ENCODE assay signal across 9 cellular contexts in the genomic region with DNA sequence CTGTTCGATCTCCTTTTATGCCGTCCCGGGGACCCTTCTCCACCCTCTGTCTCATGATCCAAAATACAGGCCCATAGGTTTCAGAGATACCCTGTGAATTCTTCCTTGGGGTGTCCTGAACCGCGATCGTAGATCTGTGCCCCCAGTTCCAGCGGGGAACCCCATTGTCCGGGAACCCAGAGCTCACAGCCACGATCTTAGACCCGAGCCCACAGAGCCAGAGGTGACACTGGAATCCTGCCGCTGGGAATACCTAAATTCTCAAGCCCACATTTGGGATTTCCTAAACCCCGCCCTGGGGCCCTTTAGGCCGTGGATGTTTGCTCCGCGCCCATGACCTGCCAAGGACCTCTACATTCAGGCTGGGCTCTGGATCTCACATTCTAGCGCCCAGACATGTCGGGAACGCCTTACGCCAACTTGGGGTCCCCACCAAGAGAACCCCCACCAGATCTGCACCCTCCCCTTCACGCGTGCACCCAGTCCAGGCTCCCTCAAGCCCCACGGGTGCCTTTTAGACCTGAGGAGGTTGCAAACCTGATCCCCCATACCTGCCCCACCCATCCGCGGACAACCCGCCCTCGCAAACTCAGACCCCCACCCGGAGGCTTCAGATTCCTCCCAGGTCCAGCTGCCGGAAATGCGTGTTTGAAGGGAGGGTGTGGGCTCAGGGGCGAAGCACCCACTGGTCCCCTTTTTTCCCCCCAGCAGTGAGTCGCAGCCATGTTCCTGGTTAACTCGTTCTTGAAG. TPM values are rescaled to one million over a fixed set of nuclear protein-coding genes. Genes with fewer than 3 reads are reported as not detected.
DNase-seq lines count a peak whose midpoint lies in the region; ATAC-seq, FAIRE-seq and TF ChIP-seq lines count a peak whose summit lies in the region.
"Had no signal": no experiment of that assay in that cellular context is flagged by ENCODE, and none has a peak within 500 bp of the region (broad histone marks: within the 10 kb centered on the region; RNA-seq: fewer than 3 reads in every experiment).

No MANE protein-coding gene starts in this region.

- peaks cover 18 to 34% of the 10 kb centered on the region in 2 donors for H3K36me3 Mint-ChIP-seq in CD4-positive, alpha-beta memory T cell
- peaks cover 31% of the 10 kb centered on the region for H3K36me3 Mint-ChIP-seq in central memory CD8-positive, alpha-beta T cell (ENCODE audit: insufficient read depth)

- peak; percentile 21 for ATAC-seq in GM19395 (IDR thresholded peaks at IDR 0.05; ENCODE audit: unreplicated experiment)
- peak; percentile 27 for ATAC-seq in central memory CD8-positive, alpha-beta T cell (replicated peaks; ENCODE audit: extremely low read depth, poor library complexity, severe bottlenecking)

- H3K36me3 ChIP-seq in CD4-positive, alpha-beta memory T cell (ENCODE audit: insufficient read depth, low read length), result peaks cover 24% of the 10 kb centered on the region
- H3K36me3 ChIP-seq in kidney (ENCODE audit: control insufficient read depth in 1 of 2, insufficient read depth in 2 of 2, low read length in 2 of 2), result peaks cover 13 to 18% of the 10 kb centered on the region in 2 donors

- H3K9ac ChIP-seq in kidney (ENCODE audit: low read length in 2 of 2), result peak overlapping the region; percentile 87 to 100

- H3K4me3 Mint-ChIP-seq in CD4-positive, alpha-beta memory T cell, result peak overlapping the region; percentile 92 to 97 (median 96)
- H3K4me3 Mint-ChIP-seq in central memory CD8-positive, alpha-beta T cell, result peak overlapping the region; percentile 96

- intact Hi-C loops in CD4-positive, alpha-beta memory T cell (cut with micrococcal nuclease), result loop anchor here (1.0 kb wide), 3 partner anchors 13 to 86 kb away; partner anchors contain the start of genes THAP8, WDR62 and ZNF565
- intact Hi-C loops in kidney (cut with DNase I), result no loop called here
- intact Hi-C loops in posterior vena cava (cut with DNase I), result no loop called here

- peaks cover 0 to 3% (median 0%) of the 10 kb centered on the region in 8 donors for H3K9me3 Mint-ChIP-seq in CD4-positive, alpha-beta memory T cell
- H3K9me3 Mint-ChIP-seq in central memory CD8-positive, alpha-beta T cell, result no peaks in the 10 kb centered on the region

- no peak for TF ChIP-seq CTCF in kidney (IDR thresholded peaks at IDR 0.05; ENCODE audit: borderline replicate concordance, extremely low read depth, insufficient read depth)

- CTCF ChIA-PET in CD4-positive, alpha-beta memory T cell (lab: Charles Lee; ENCODE audit: partially characterized antibody), result interaction anchor here (0.5 to 6.1 kb wide), 2 partner anchors 12 to 22 kb away, joined by 3 to 50 read pairs; no protein-coding TSS in a partner anchor

- H3K4me1 ChIP-seq in CD4-positive, alpha-beta memory T cell (ENCODE audit: insufficient read depth, low read length), result peaks cover 15% of the 10 kb centered on the region
- peaks cover 7 to 8% of the 10 kb centered on the region in 2 donors for H3K4me1 ChIP-seq in kidney (ENCODE audit: control insufficient read depth in 1 of 2, insufficient read depth in 1 of 2, low read depth in 1 of 2, low read length in 2 of 2)

- DNase-seq in CD4-positive, alpha-beta memory T cell, result peak in 3 of 5 donors; percentile 37 to 46 (median 39)
- DNase-seq in NCI-H1092 (lab: John Stamatoyannopoulos, UW) (peak; percentile 24), T1000 (lab: John Stamatoyannopoulos, UW) (peak; percentile 56), kidney (peak; percentile 86), posterior vena cava (ENCODE audit: low spot score) (no peak)
- peak; percentile 21 to 24 for DNase-seq in central memory CD8-positive, alpha-beta T cell (ENCODE audit: low spot score in 2 of 2)
- peak; percentile 29 to 34 for DNase-seq in stimulated activated CD4-positive, alpha-beta T cell treated with anti-CD3 and anti-CD28 coated beads, Interleukin-2, amount 100 ng/mL, for 48 hours

- H3K27ac Mint-ChIP-seq in CD4-positive, alpha-beta memory T cell, result peak overlapping the region; percentile 70 to 97 (median 95)
- H3K27ac Mint-ChIP-seq in central memory CD8-positive, alpha-beta T cell (ENCODE audit: low read depth), result peak overlapping the region; percentile 87

- H3K27me3 Mint-ChIP-seq in CD4-positive, alpha-beta memory T cell, result no peaks in the 10 kb centered on the region
- no peaks in the 10 kb centered on the region for H3K27me3 Mint-ChIP-seq in central memory CD8-positive, alpha-beta T cell

- peaks cover 12 to 31% (median 23%) of the 10 kb centered on the region in 4 donors for H3K4me1 Mint-ChIP-seq in CD4-positive, alpha-beta memory T cell
- peaks cover 29% of the 10 kb centered on the region for H3K4me1 Mint-ChIP-seq in central memory CD8-positive, alpha-beta T cell

- H3K9me3 ChIP-seq in CD4-positive, alpha-beta memory T cell (ENCODE audit: control insufficient read depth in 1 of 2, low read length in 2 of 2), result no peaks in the 10 kb centered on the region
- H3K9me3 ChIP-seq in kidney (ENCODE audit: control insufficient read depth in 1 of 2, low read length in 2 of 2), result no peaks in the 10 kb centered on the region

- no peak for FAIRE-seq in kidney (lab: Jason Lieb, UNC)

- POLR2A ChIA-PET in CD4-positive, alpha-beta memory T cell (lab: Charles Lee; ENCODE audit: partially characterized antibody), result interaction anchor here (1.0 to 5.7 kb wide), 10 partner anchors 9 to 187 kb away, joined by 3 to 61 read pairs (median 8); partner anchors contain the start of genes POLR2I, TBCB, THAP8 and ZNF146

- peak overlapping the region; percentile 88 for H3K27ac ChIP-seq in CD4-positive, alpha-beta memory T cell (ENCODE audit: low read depth, low read length)
- peak overlapping the region; percentile 99 to 100 for H3K27ac ChIP-seq in kidney (ENCODE audit: low read depth in 2 of 2, low read length in 2 of 2)

- no peaks in the 10 kb centered on the region for H3K27me3 ChIP-seq in CD4-positive, alpha-beta memory T cell (ENCODE audit: insufficient read depth, low read length)

- H3K4me3 ChIP-seq in CD4-positive, alpha-beta memory T cell (ENCODE audit: low read length in 2 of 2), result peak overlapping the region; percentile 74 to 84
- H3K4me3 ChIP-seq in kidney (ENCODE audit: low read length in 2 of 2), result peak overlapping the region; percentile 81 to 100

RNA-seq across cellular contexts. Expression of gene CAPNS1, which starts 0.6 kb away (rescaled TPM):
- total RNA-seq in CD4-positive, alpha-beta memory T cell, result 100 to 1,000 TPM; 255 to 259 TPM
- 100 to 1,000 TPM; 123 to 184 TPM for polyA plus RNA-seq in CD4-positive, alpha-beta memory T cell
- total RNA-seq in kidney (861 TPM), posterior vena cava (100 to 1,000 TPM; 586 to 597 TPM)
- 1,098 TPM for polyA plus RNA-seq in kidney (ENCODE audit: insufficient read depth, low read depth, low replicate concordance)

RNA-seq across cellular contexts. Expression of gene COX7A1, which starts 11.8 kb away (rescaled TPM):
- not detected for total RNA-seq in CD4-positive, alpha-beta memory T cell
- polyA plus RNA-seq in CD4-positive, alpha-beta memory T cell, result not detected
- total RNA-seq in kidney, result 56.2 TPM
- 199 TPM for polyA plus RNA-seq in kidney (ENCODE audit: insufficient read depth, low read depth, low replicate concordance)
- total RNA-seq in posterior vena cava, result 100 to 1,000 TPM; 232 to 242 TPM
- total RNA-seq: T-helper 1 cell treated with Interleukin-12 subunit alpha and Interleukin-12 subunit beta and Interleukin-4 antibody, amounts not matched to agents 30 ng/mL and 1 ng/mL, for 36 hours had no signal

RNA-seq across cellular contexts. Expression of gene TBCB, which starts 25.2 kb away (rescaled TPM):
- 100 to 1,000 TPM; 148 TPM for total RNA-seq in CD4-positive, alpha-beta memory T cell
- polyA plus RNA-seq in CD4-positive, alpha-beta memory T cell, result 100 to 1,000 TPM; 256 to 308 TPM
- total RNA-seq in kidney (144 TPM), posterior vena cava (100 to 1,000 TPM; 133 to 141 TPM)
- 242 TPM for polyA plus RNA-seq in kidney (ENCODE audit: insufficient read depth, low read depth, low replicate concordance)

RNA-seq across cellular contexts. Expression of gene POLR2I, which starts 25.8 kb away (rescaled TPM):
- 10 to 100 TPM; 52.4 to 55.0 TPM for total RNA-seq in CD4-positive, alpha-beta memory T cell
- 100 to 1,000 TPM; 146 to 163 TPM for polyA plus RNA-seq in CD4-positive, alpha-beta memory T cell
- 59.9 TPM for total RNA-seq in kidney
- 119 TPM for polyA plus RNA-seq in kidney (ENCODE audit: insufficient read depth, low read depth, low replicate concordance)
- total RNA-seq in posterior vena cava, result 10 to 100 TPM; 43.9 to 47.6 TPM

RNA-seq across cellular contexts. Expression of gene OVOL3, which starts 29.5 kb away (rescaled TPM):
- not detected for total RNA-seq in CD4-positive, alpha-beta memory T cell
- not detected for polyA plus RNA-seq in CD4-positive, alpha-beta memory T cell
- not detected for total RNA-seq in kidney
- polyA plus RNA-seq in kidney (ENCODE audit: insufficient read depth, low read depth, low replicate concordance), result not detected
- not detected for total RNA-seq in posterior vena cava
- total RNA-seq: T-helper 1 cell treated with Interleukin-12 subunit alpha and Interleukin-12 subunit beta and Interleukin-4 antibody, amounts not matched to agents 30 ng/mL and 1 ng/mL, for 36 hours had no signal

Comparison
In these comparisons a context has a peak if more than half of its experiments do, and no peak if none do; other contexts are left out.
1. RNA of gene COX7A1, which starts 11.8 kb away (total RNA-seq): 232 to 242 TPM in posterior vena cava and 56.2 TPM in kidney (single experiment); not detected in CD4-positive, alpha-beta memory T cell; every median in the first group is over 10 times any median in the second.